Comparison of ENCODE assay signal across 29 cellular contexts in genomic region chr7:42083284-42083683, GRCh38.
A peak's percentile ranks its signal among the peaks of the same experiment; 100 is the strongest.
DNase-seq lines count a peak whose midpoint lies in the region; ATAC-seq, FAIRE-seq and TF ChIP-seq lines count a peak whose summit lies in the region.
"Had no signal": no experiment of that assay in that cellular context is flagged by ENCODE, and none has a peak within 500 bp of the region (broad histone marks: within the 10 kb centered on the region; RNA-seq: fewer than 3 reads in every experiment).

No MANE protein-coding gene starts in this region.

- FAIRE-seq in K562 (lab: Jason Lieb, UNC) (no peak), endothelial cell of umbilical vein (lab: Jason Lieb, UNC) (no peak), keratinocyte (lab: Jason Lieb, UNC) (peak; percentile 20)
- FAIRE-seq: A204.1, GM12878, GM12892, GM18507 had no signal

- no peaks in the 10 kb centered on the region for H3K9me3 Mint-ChIP-seq in activated T-helper 1 cell treated with anti-CD3 and anti-CD28 coated beads, Interleukin-12 subunit alpha, Interleukin-12 subunit beta, Interleukin-2, Interleukin-4 antibody, amounts not matched to agents 30 ng/mL and 10 ng/mL and 1 ng/mL, durations not matched to agents 14 hours and 24 hours and 36 hours
- H3K9me3 Mint-ChIP-seq: CD8-positive, alpha-beta memory T cell had no signal

- TF ChIP-seq POLR2A in K562 (conservative IDR thresholded peaks at IDR 0.05): no peak
- TF ChIP-seq POLR2A in endothelial cell of umbilical vein (IDR thresholded peaks at IDR 0.05; ENCODE audit: low read depth, low read length): no peak
- no peak for TF ChIP-seq POLR2A in esophagus squamous epithelium (IDR thresholded peaks at IDR 0.05)

- POLR2A ChIA-PET in K562 (lab: Yijun Ruan, JAX): no interaction called here
- POLR2A ChIA-PET in endothelial cell of umbilical vein (lab: Charles Lee): no interaction called here

- no peak overlapping the region for H3K27ac Mint-ChIP-seq in activated T-helper 1 cell treated with anti-CD3 and anti-CD28 coated beads, Interleukin-12 subunit alpha, Interleukin-12 subunit beta, Interleukin-2, Interleukin-4 antibody, amounts not matched to agents 30 ng/mL and 10 ng/mL and 1 ng/mL, durations not matched to agents 14 hours and 24 hours and 36 hours
- H3K27ac Mint-ChIP-seq: CD14-positive monocyte; CD4-positive, alpha-beta memory T cell; CD4-positive, CD25-positive, alpha-beta regulatory T cell; CD8-positive, alpha-beta memory T cell had no signal

- CTCF ChIA-PET in K562 (lab: Yijun Ruan, JAX; ENCODE audit: low intra/inter-chr PET ratio): no interaction called here
- CTCF ChIA-PET in endothelial cell of umbilical vein (lab: Charles Lee): interaction anchor here (1.1 kb wide), 1 partner anchor 105 kb away, joined by 3 read pairs; no protein-coding TSS in a partner anchor

- H3K79me2 ChIP-seq in K562 (ENCODE audit: control insufficient read depth, insufficient read depth, low read length): no peaks in the 10 kb centered on the region
- H3K79me2 ChIP-seq in endothelial cell of umbilical vein (ENCODE audit: control insufficient read depth, insufficient read depth, low read length): no peaks in the 10 kb centered on the region
- no peaks in the 10 kb centered on the region for H3K79me2 ChIP-seq in keratinocyte (ENCODE audit: control insufficient read depth, insufficient read depth, low read length)

- no peaks in the 10 kb centered on the region for H3K4me1 Mint-ChIP-seq in activated T-helper 1 cell treated with anti-CD3 and anti-CD28 coated beads, Interleukin-12 subunit alpha, Interleukin-12 subunit beta, Interleukin-2, Interleukin-4 antibody, amounts not matched to agents 30 ng/mL and 10 ng/mL and 1 ng/mL, durations not matched to agents 14 hours and 24 hours and 36 hours (ENCODE audit: low read depth)
- H3K4me1 Mint-ChIP-seq: CD4-positive, alpha-beta memory T cell; CD4-positive, CD25-positive, alpha-beta regulatory T cell; CD8-positive, alpha-beta memory T cell had no signal

- no peaks in the 10 kb centered on the region for H3K9me3 ChIP-seq in K562 (replicated peaks; ENCODE audit: control insufficient read depth, insufficient read depth, low read depth, low read length)
- no peaks in the 10 kb centered on the region for H3K9me3 ChIP-seq in endothelial cell of umbilical vein (replicated peaks; ENCODE audit: control insufficient read depth, insufficient read depth, low read length)
- no peaks in the 10 kb centered on the region for H3K9me3 ChIP-seq in keratinocyte (ENCODE audit: control insufficient read depth, low read depth, low read length)
- H3K9me3 ChIP-seq in esophagus squamous epithelium: no peaks in the 10 kb centered on the region
- H3K9me3 ChIP-seq: BE2C, BLaER1 had no signal

- intact Hi-C loops in K562 (cut with micrococcal nuclease) (no loop called here), endothelial cell of umbilical vein (cut with micrococcal nuclease) (no loop called here), esophagus squamous epithelium (cut with DNase I) (no loop called here), Right ventricle myocardium inferior (cut with DNase I) (no loop called here)
- intact Hi-C loops in activated T-helper 1 cell treated with anti-CD3 and anti-CD28 coated beads, Interleukin-12 subunit alpha, Interleukin-12 subunit beta, Interleukin-2, Interleukin-4 antibody, amounts not matched to agents 30 ng/mL and 10 ng/mL and 1 ng/mL, durations not matched to agents 14 hours and 24 hours and 36 hours (cut with micrococcal nuclease): no loop called here

- TF ChIP-seq RAD21 in K562 (CRISPR knock-in tag; conservative IDR thresholded peaks at IDR 0.05 in 1 of 2, IDR thresholded peaks at IDR 0.05 in 1 of 2): no peak

- dilution Hi-C loops in endothelial cell of umbilical vein (cut with MboI; ENCODE audit: extremely low pct_ligation_motif_present, low sequenced_read_pairs) (no loop called here), keratinocyte (cut with MboI; ENCODE audit: extremely low pct_ligation_motif_present, low sequenced_read_pairs) (no loop called here)

- H3K4me3 ChIP-seq in K562 (no peak overlapping the region), endothelial cell of umbilical vein (replicated peaks in 1 of 3; ENCODE audit: insufficient read depth in 1 of 3, low read depth in 1 of 3, low read length in 3 of 3) (no peak overlapping the region), keratinocyte (ENCODE audit: control insufficient read depth in 2 of 3, extremely low read depth in 1 of 3, insufficient read depth in 2 of 3, low read depth in 1 of 3, low read length in 3 of 3) (no peak overlapping the region), esophagus squamous epithelium (no peak overlapping the region)
- H3K4me3 ChIP-seq: BLaER1, GM12878 had no signal

- no peak for TF ChIP-seq EP300 in K562 (IDR thresholded peaks at IDR 0.05; ENCODE audit: low read length)

- no peaks in the 10 kb centered on the region for H3K36me3 ChIP-seq in K562 (ENCODE audit: control insufficient read depth, insufficient read depth, low read length)
- H3K36me3 ChIP-seq in endothelial cell of umbilical vein (ENCODE audit: control insufficient read depth in 2 of 2, extremely low read depth in 1 of 2, insufficient read depth in 2 of 2, low read length in 2 of 2): no peaks in the 10 kb centered on the region
- peaks cover 0 to 2% of the 10 kb centered on the region in 2 experiments for H3K36me3 ChIP-seq in keratinocyte (ENCODE audit: control insufficient read depth in 2 of 2, extremely low read depth in 1 of 2, insufficient read depth in 2 of 2, low read length in 2 of 2)
- no peaks in the 10 kb centered on the region for H3K36me3 ChIP-seq in esophagus squamous epithelium
- H3K36me3 ChIP-seq: BE2C had no signal

- no peaks in the 10 kb centered on the region for H3K36me3 Mint-ChIP-seq in activated T-helper 1 cell treated with anti-CD3 and anti-CD28 coated beads, Interleukin-12 subunit alpha, Interleukin-12 subunit beta, Interleukin-2, Interleukin-4 antibody, amounts not matched to agents 30 ng/mL and 10 ng/mL and 1 ng/mL, durations not matched to agents 14 hours and 24 hours and 36 hours (ENCODE audit: low read depth)
- H3K36me3 Mint-ChIP-seq: CD14-positive monocyte; CD4-positive, alpha-beta memory T cell; CD4-positive, CD25-positive, alpha-beta regulatory T cell; CD8-positive, alpha-beta memory T cell had no signal

- H3K9ac ChIP-seq in K562 (ENCODE audit: insufficient read depth in 1 of 2, low read depth in 2 of 2, low read length in 2 of 2) (no peak overlapping the region), endothelial cell of umbilical vein (replicated peaks; ENCODE audit: extremely low read depth, insufficient read depth, low read length) (no peak overlapping the region), keratinocyte (ENCODE audit: control insufficient read depth, extremely low read depth, insufficient read depth, low read length) (no peak overlapping the region)
- H3K9ac ChIP-seq: BLaER1 had no signal

- no peaks in the 10 kb centered on the region for H3K4me1 ChIP-seq in K562 (replicated peaks in 1 of 2; ENCODE audit: control insufficient read depth in 2 of 2, insufficient read depth in 2 of 2, low read length in 2 of 2)
- no peaks in the 10 kb centered on the region for H3K4me1 ChIP-seq in endothelial cell of umbilical vein (ENCODE audit: control insufficient read depth, extremely low read depth, insufficient read depth, low read length)
- H3K4me1 ChIP-seq in keratinocyte (ENCODE audit: control insufficient read depth, extremely low read depth, insufficient read depth, low read length): no peaks in the 10 kb centered on the region
- peaks cover 0 to 25% (median 6%) of the 10 kb centered on the region in 3 donors for H3K4me1 ChIP-seq in esophagus squamous epithelium
- H3K4me1 ChIP-seq: BE2C had no signal

- H3K4me2 ChIP-seq in K562 (ENCODE audit: insufficient read depth, low read length) (no peak overlapping the region), endothelial cell of umbilical vein (ENCODE audit: insufficient read depth, low read length) (no peak overlapping the region), keratinocyte (ENCODE audit: control insufficient read depth, extremely low read depth, insufficient read depth, low read depth, low read length) (no peak overlapping the region)
- H3K4me2 ChIP-seq: BLaER1 had no signal

- no peaks in the 10 kb centered on the region for H3K9me1 ChIP-seq in K562 (ENCODE audit: control insufficient read depth, insufficient read depth, low read length)
- no peaks in the 10 kb centered on the region for H3K9me1 ChIP-seq in endothelial cell of umbilical vein (replicated peaks; ENCODE audit: control insufficient read depth, extremely low read depth, insufficient read depth, low read length)
- H3K9me1 ChIP-seq in keratinocyte (ENCODE audit: control insufficient read depth, extremely low read depth, insufficient read depth, low read length): no peaks in the 10 kb centered on the region

- DNase-seq in K562 (ENCODE audit: extremely low read depth in 1 of 4, low spot score in 3 of 4): no peak
- peak; percentile 46 for DNase-seq in endothelial cell of umbilical vein (ENCODE audit: low read depth, low spot score)
- DNase-seq in keratinocyte (ENCODE audit: low read depth, low spot score): no peak
- peak; percentile 10 for DNase-seq in pulmonary artery endothelial cell (ENCODE audit: low read depth, low spot score)
- no peak for DNase-seq in SHP77 treated with DMSO at 0.1 percent for 48 hours (lab: John Stamatoyannopoulos, UW)
- no peak for DNase-seq in esophagus squamous epithelium (lab: John Stamatoyannopoulos, UW)
- no peak for DNase-seq in activated T-helper 1 cell treated with anti-CD3 and anti-CD28 coated beads, Interleukin-12 subunit alpha, Interleukin-12 subunit beta, Interleukin-2, Interleukin-4 antibody, amounts not matched to agents 30 ng/mL and 10 ng/mL and 1 ng/mL, durations not matched to agents 14 hours and 24 hours and 36 hours (ENCODE audit: low spot score)
- DNase-seq in Right ventricle myocardium inferior (ENCODE audit: missing footprints): no peak
- DNase-seq: 8988T; ACHN; BE2C; C1 segment of cervical spinal cord; CD4-positive, alpha-beta memory T cell; CD4-positive, CD25-positive, alpha-beta regulatory T cell; CD8-positive, alpha-beta memory T cell; COR-L47; DMS 273 treated with DMSO at 0.1 percent for 48 hours; DMS153; DMS53; DMS79; DND-41; EL; GDM1 had no signal

- no peaks in the 10 kb centered on the region for H3K27me3 Mint-ChIP-seq in activated T-helper 1 cell treated with anti-CD3 and anti-CD28 coated beads, Interleukin-12 subunit alpha, Interleukin-12 subunit beta, Interleukin-2, Interleukin-4 antibody, amounts not matched to agents 30 ng/mL and 10 ng/mL and 1 ng/mL, durations not matched to agents 14 hours and 24 hours and 36 hours (ENCODE audit: insufficient read depth)
- H3K27me3 Mint-ChIP-seq: CD4-positive, CD25-positive, alpha-beta regulatory T cell had no signal

- H3K4me3 Mint-ChIP-seq in activated T-helper 1 cell treated with anti-CD3 and anti-CD28 coated beads, Interleukin-12 subunit alpha, Interleukin-12 subunit beta, Interleukin-2, Interleukin-4 antibody, amounts not matched to agents 30 ng/mL and 10 ng/mL and 1 ng/mL, durations not matched to agents 14 hours and 24 hours and 36 hours: no peak overlapping the region
- H3K4me3 Mint-ChIP-seq: CD14-positive monocyte; CD4-positive, alpha-beta memory T cell; CD8-positive, alpha-beta memory T cell had no signal

- no peaks in the 10 kb centered on the region for H4K20me1 ChIP-seq in K562 (replicated peaks; ENCODE audit: control insufficient read depth, insufficient read depth, low read length)
- no peaks in the 10 kb centered on the region for H4K20me1 ChIP-seq in endothelial cell of umbilical vein (replicated peaks; ENCODE audit: control insufficient read depth, extremely low read depth, insufficient read depth, low read length)
- no peaks in the 10 kb centered on the region for H4K20me1 ChIP-seq in keratinocyte (ENCODE audit: control insufficient read depth, extremely low read depth, insufficient read depth, low read length)
- H4K20me1 ChIP-seq: BLaER1 had no signal

- ATAC-seq in K562: no peak
- no peak for ATAC-seq in Right ventricle myocardium inferior
- ATAC-seq: GM12878 had no signal

- BruUV-seq in K562 (replicated peaks; lab: Mats Ljungman, UMichigan): no TSS peak
- BruUV-seq in endothelial cell of umbilical vein (replicated peaks; lab: Mats Ljungman, UMichigan): no TSS peak

- no peak overlapping the region for H3K27ac ChIP-seq in K562 (ENCODE audit: extremely low read depth, low read depth, low read length)
- no peak overlapping the region for H3K27ac ChIP-seq in endothelial cell of umbilical vein (ENCODE audit: insufficient read depth, low read depth, low read length)
- H3K27ac ChIP-seq in keratinocyte (ENCODE audit: control insufficient read depth, insufficient read depth, low read length): no peak overlapping the region
- no peak overlapping the region for H3K27ac ChIP-seq in esophagus squamous epithelium
- H3K27ac ChIP-seq: BLaER1 had no signal

- H2AFZ ChIP-seq in K562 (ENCODE audit: low read depth, low read length) (no peak overlapping the region), endothelial cell of umbilical vein (ENCODE audit: low read depth, low read length) (no peak overlapping the region), keratinocyte (ENCODE audit: control insufficient read depth, low read length) (no peak overlapping the region)

- peaks cover 0 to 5% of the 10 kb centered on the region in 2 experiments; a peak in 3 of 5 replicates for H3K27me3 ChIP-seq in K562 (ENCODE audit: control insufficient read depth in 2 of 2, insufficient read depth in 2 of 2, low read length in 2 of 2)
- no peaks in the 10 kb centered on the region for H3K27me3 ChIP-seq in endothelial cell of umbilical vein (ENCODE audit: control insufficient read depth in 2 of 2, insufficient read depth in 2 of 2, low read length in 2 of 2)
- H3K27me3 ChIP-seq in keratinocyte (ENCODE audit: control insufficient read depth, extremely low read depth, insufficient read depth, low read length): no peaks in the 10 kb centered on the region
- H3K27me3 ChIP-seq in esophagus squamous epithelium: no peaks in the 10 kb centered on the region
- H3K27me3 ChIP-seq: BE2C, BLaER1 had no signal

- in situ Hi-C loops in K562 (cut with MboI): no loop called here

- TF ChIP-seq CTCF in K562 (IDR thresholded peaks at IDR 0.05 in 2 of 3, conservative IDR thresholded peaks at IDR 0.05 in 1 of 3; ENCODE audit: insufficient read depth in 2 of 3, low read depth in 1 of 3, low read length in 3 of 3) (no peak), endothelial cell of umbilical vein (IDR thresholded peaks at IDR 0.05; ENCODE audit: extremely low read depth in 1 of 2, insufficient read depth in 1 of 2, low read depth in 1 of 2, low read length in 2 of 2) (no peak), keratinocyte (optimal IDR thresholded peaks at IDR 0.05 in 1 of 3, IDR thresholded peaks at IDR 0.05 in 1 of 3, conservative IDR thresholded peaks at IDR 0.05 in 1 of 3; ENCODE audit: extremely low read depth in 1 of 3, insufficient read depth in 2 of 3, low read length in 3 of 3) (no peak), esophagus squamous epithelium (IDR thresholded peaks at IDR 0.05) (no peak)

- WGBS in K562 (ENCODE audit: insufficient coverage, low coverage, missing lambda C conversion rate): 0% methylated on average over 1 of the region's 1 CpG
- WGBS in esophagus squamous epithelium, 2 donors: 73 to 88% methylated on average over 1 of the region's 1 CpG

Comparison
In these comparisons a context has a peak if more than half of its experiments do, and no peak if none do; other contexts are left out.
1. DNase-seq: peak in endothelial cell of umbilical vein (single experiment) and pulmonary artery endothelial cell (single experiment); none in K562 (0 of 4), keratinocyte (single experiment), SHP77 treated with DMSO at 0.1 percent for 48 hours (single experiment), esophagus squamous epithelium (single experiment), activated T-helper 1 cell treated with anti-CD3 and anti-CD28 coated beads, Interleukin-12 subunit alpha, Interleukin-12 subunit beta, Interleukin-2, Interleukin-4 antibody, amounts not matched to agents 30 ng/mL and 10 ng/mL and 1 ng/mL, durations not matched to agents 14 hours and 24 hours and 36 hours (single experiment) and Right ventricle myocardium inferior (single experiment).